Comparison of ENCODE assay signal across 9 cellular contexts in genomic region chr6:164108869-164109769, GRCh38.
DNase-seq lines count a peak whose midpoint lies in the region; ATAC-seq lines count a peak whose summit lies in the region.
"Had no signal": no experiment of that assay in that cellular context is flagged by ENCODE, and none has a peak within 500 bp of the region (broad histone marks: within the 10 kb centered on the region; RNA-seq: fewer than 3 reads in every experiment).

No MANE protein-coding gene starts in this region.

- no peak overlapping the region for H3K9ac ChIP-seq in stomach smooth muscle (ENCODE audit: low read length in 2 of 2)

- H3K9me3 Mint-ChIP-seq in CD4-positive, alpha-beta memory T cell: peaks cover 0 to 5% (median 0%) of the 10 kb centered on the region in 8 donors

- ATAC-seq in HG03342 (IDR thresholded peaks at IDR 0.05; ENCODE audit: unreplicated experiment) (peak; percentile 49), right cardiac atrium (peak; percentile 85 to 87), HG02678 (IDR thresholded peaks at IDR 0.05; ENCODE audit: unreplicated experiment) (no peak), HG02763 (IDR thresholded peaks at IDR 0.05; ENCODE audit: unreplicated experiment) (no peak)

- no peak overlapping the region for H3K4me3 Mint-ChIP-seq in CD4-positive, alpha-beta memory T cell

- H3K27me3 ChIP-seq in right cardiac atrium (ENCODE audit: control insufficient read depth, insufficient read depth): no peaks in the 10 kb centered on the region
- no peaks in the 10 kb centered on the region for H3K27me3 ChIP-seq in stomach smooth muscle (ENCODE audit: control insufficient read depth in 1 of 2, insufficient read depth in 2 of 2, low read length in 2 of 2)
- H3K27me3 ChIP-seq in CD4-positive, alpha-beta memory T cell (ENCODE audit: insufficient read depth, low read length): no peaks in the 10 kb centered on the region

- CTCF ChIA-PET in CD4-positive, alpha-beta memory T cell (lab: Charles Lee; ENCODE audit: partially characterized antibody): interaction anchor here (1.6 kb wide), 1 partner anchor 9 kb away, joined by 3 read pairs; no protein-coding TSS in a partner anchor

- DNase-seq in UCSD-AML1 (lab: John Stamatoyannopoulos, UW; ENCODE audit: unreplicated experiment): peak; percentile 54
- DNase-seq in right cardiac atrium: peak; percentile 89 to 93 (median 91)
- DNase-seq in NCI-H146 treated with DMSO at 0.1 percent for 48 hours (lab: John Stamatoyannopoulos, UW; ENCODE audit: unreplicated experiment): no peak
- DNase-seq in CD4-positive, alpha-beta memory T cell: no peak
- DNase-seq: activated CD4-positive, alpha-beta T cell treated with anti-CD3 and anti-CD28 coated beads, Interleukin-2, amount 50 U/mL, for 48 hours had no signal

- H3K4me3 ChIP-seq in right cardiac atrium (ENCODE audit: low read length): peak overlapping the region; percentile 19
- peak overlapping the region; percentile 19 to 40 for H3K4me3 ChIP-seq in stomach smooth muscle (ENCODE audit: low read length in 2 of 2)
- no peak overlapping the region for H3K4me3 ChIP-seq in CD4-positive, alpha-beta memory T cell (ENCODE audit: low read length in 2 of 2)

- H3K36me3 Mint-ChIP-seq in CD4-positive, alpha-beta memory T cell: no peaks in the 10 kb centered on the region

- POLR2A ChIA-PET in CD4-positive, alpha-beta memory T cell (lab: Charles Lee; ENCODE audit: partially characterized antibody): no interaction called here

- H3K9me3 ChIP-seq in right cardiac atrium (ENCODE audit: control insufficient read depth, low read length) (no peaks in the 10 kb centered on the region), stomach smooth muscle (ENCODE audit: control insufficient read depth in 2 of 2, low read length in 2 of 2) (no peaks in the 10 kb centered on the region)
- no peaks in the 10 kb centered on the region for H3K9me3 ChIP-seq in CD4-positive, alpha-beta memory T cell (ENCODE audit: control insufficient read depth in 1 of 2, low read length in 2 of 2)

- H3K27me3 Mint-ChIP-seq in CD4-positive, alpha-beta memory T cell: peaks cover 4 to 15% of the 10 kb centered on the region in 2 donors

- H3K4me1 Mint-ChIP-seq in CD4-positive, alpha-beta memory T cell: peaks cover 0 to 2% (median 1%) of the 10 kb centered on the region in 4 donors

- H3K27ac Mint-ChIP-seq in CD4-positive, alpha-beta memory T cell: peak overlapping the region in 1 of 7 donors; percentile 60

- H3K27ac ChIP-seq in right cardiac atrium (ENCODE audit: low read length): peak overlapping the region; percentile 97
- H3K27ac ChIP-seq in stomach smooth muscle (ENCODE audit: low read length): no peak overlapping the region
- no peak overlapping the region for H3K27ac ChIP-seq in CD4-positive, alpha-beta memory T cell (ENCODE audit: low read depth, low read length)

- intact Hi-C loops in right cardiac atrium (cut with DNase I): loop anchor here (5.0 to 10.0 kb wide), 8 partner anchors 144 to 934 kb away; partner anchors contain the start of gene QKI (in 2 of the 4)
- intact Hi-C loops in CD4-positive, alpha-beta memory T cell (cut with micrococcal nuclease): no loop called here

- H3K4me1 ChIP-seq in right cardiac atrium (ENCODE audit: control insufficient read depth, insufficient read depth, low read length): peaks cover 9% of the 10 kb centered on the region
- no peaks in the 10 kb centered on the region for H3K4me1 ChIP-seq in stomach smooth muscle (ENCODE audit: control insufficient read depth, insufficient read depth, low read length)
- no peaks in the 10 kb centered on the region for H3K4me1 ChIP-seq in CD4-positive, alpha-beta memory T cell (ENCODE audit: insufficient read depth, low read length)

- 16% methylated on average over 20 of the region's 20 CpGs for WGBS in right cardiac atrium

- no peaks in the 10 kb centered on the region for H3K36me3 ChIP-seq in stomach smooth muscle (ENCODE audit: control insufficient read depth in 2 of 2, insufficient read depth in 2 of 2, low read length in 2 of 2)
- H3K36me3 ChIP-seq in CD4-positive, alpha-beta memory T cell (ENCODE audit: insufficient read depth, low read length): no peaks in the 10 kb centered on the region

Comparison
In these comparisons a context has a peak if more than half of its experiments do, and no peak if none do; other contexts are left out.
1. ATAC-seq: peak in HG03342 (single experiment) and right cardiac atrium (2 of 2); none in HG02678 (single experiment) and HG02763 (single experiment).
2. DNase-seq: peak in UCSD-AML1 (single experiment) and right cardiac atrium (3 of 3); none in NCI-H146 treated with DMSO at 0.1 percent for 48 hours (single experiment) and CD4-positive, alpha-beta memory T cell (0 of 5).
3. H3K4me3 ChIP-seq: peak in right cardiac atrium (single experiment) and stomach smooth muscle (2 of 2); none in CD4-positive, alpha-beta memory T cell (0 of 2).